Comparison of ENCODE assay signal across 19 cellular contexts in genomic region chr16:88956546-88957455, GRCh38. TPM values are rescaled to one million over a fixed set of nuclear protein-coding genes. Genes with fewer than 3 reads are reported as not detected.
DNase-seq lines count a peak whose midpoint lies in the region; ATAC-seq lines count a peak whose summit lies in the region.
"Had no signal": no experiment of that assay in that cellular context is flagged by ENCODE, and none has a peak within 500 bp of the region (broad histone marks: within the 10 kb centered on the region; RNA-seq: fewer than 3 reads in every experiment).

No MANE protein-coding gene starts in this region.

- no peak overlapping the region for H3K27ac Mint-ChIP-seq in immature natural killer cell

- peak overlapping the region in 1 of 5 donors; percentile 17 for H3K4me3 Mint-ChIP-seq in immature natural killer cell

- H3K36me3 ChIP-seq in SJCRH30: peaks cover 5% of the 10 kb centered on the region; the same call in 1 of the 2 replicates
- H3K36me3 ChIP-seq: colonic mucosa had no signal

- no peak overlapping the region for H3K27ac ChIP-seq in SJCRH30
- H3K27ac ChIP-seq: 22Rv1, colonic mucosa, epithelial cell of prostate had no signal

- peaks cover 0 to 2% (median 0%) of the 10 kb centered on the region in 6 donors for H3K9me3 Mint-ChIP-seq in immature natural killer cell
- H3K9me3 Mint-ChIP-seq: CD4-positive, alpha-beta memory T cell; T-helper 1 cell treated with Interleukin-12 subunit alpha and Interleukin-12 subunit beta and Interleukin-4 antibody, amounts not matched to agents 30 μg/mL and 1 μg/mL, for 36 hours had no signal

- no peak for ATAC-seq in HG03196 (IDR thresholded peaks at IDR 0.05; ENCODE audit: unreplicated experiment)

- H3K9me3 ChIP-seq in mononuclear cell (ENCODE audit: low read depth, low read length) (no peaks in the 10 kb centered on the region), SJCRH30 (replicated peaks) (peaks cover 2% of the 10 kb centered on the region; the same call in 1 of the 2 replicates)
- H3K9me3 ChIP-seq: colonic mucosa had no signal

- H3K27me3 ChIP-seq in mononuclear cell (ENCODE audit: insufficient read depth, low read length) (no peaks in the 10 kb centered on the region), SJCRH30 (no peaks in the 10 kb centered on the region)
- H3K27me3 ChIP-seq: colonic mucosa had no signal

- H3K4me3 ChIP-seq in mononuclear cell (ENCODE audit: low read length): peak overlapping the region; percentile 2
- no peak overlapping the region for H3K4me3 ChIP-seq in SJCRH30
- H3K4me3 ChIP-seq: colonic mucosa, smooth muscle cell had no signal

- H3K27me3 Mint-ChIP-seq in immature natural killer cell (ENCODE audit: low read depth in 3 of 3): peaks cover 7 to 13% (median 8%) of the 10 kb centered on the region in 3 donors

- peaks cover 12 to 13% of the 10 kb centered on the region in 2 donors for H3K4me1 Mint-ChIP-seq in immature natural killer cell

- peak; percentile 13 for DNase-seq in NCI-H1092 treated with DMSO at 0.1 percent for 48 hours (lab: John Stamatoyannopoulos, UW)
- DNase-seq in NCI-H1092 (lab: John Stamatoyannopoulos, UW): no peak
- peak; percentile 46 for DNase-seq in COLO668 (lab: John Stamatoyannopoulos, UW; ENCODE audit: unreplicated experiment)
- peak; percentile 5 for DNase-seq in NCI-H69 (lab: John Stamatoyannopoulos, UW)
- no peak for DNase-seq in immature natural killer cell
- no peak for DNase-seq in SJCRH30
- DNase-seq: activated T-cell treated with anti-CD3 and anti-CD28 coated beads, Interleukin-2, amount 50 U/mL, for 48 hours; anterior cingulate cortex; CD4-positive, alpha-beta memory T cell; colonic mucosa had no signal

- peaks cover 40% of the 10 kb centered on the region for H3K4me1 ChIP-seq in mononuclear cell (ENCODE audit: insufficient read depth, low read length)
- no peaks in the 10 kb centered on the region for H3K4me1 ChIP-seq in SJCRH30
- H3K4me1 ChIP-seq: colonic mucosa had no signal

- peaks cover 0 to 3% (median 0%) of the 10 kb centered on the region in 3 donors for H3K36me3 Mint-ChIP-seq in immature natural killer cell

RNA-seq across cellular contexts. Expression of gene CBFA2T3, which starts 20.2 kb away (rescaled TPM):
- total RNA-seq in mononuclear cell: 1.3 TPM
- under 1 TPM in 2 of 3 donors, not detected in 1; 0.49 to 0.76 TPM for polyA plus RNA-seq in immature natural killer cell
- 1.8 and 3.5 TPM in 2 replicates for total RNA-seq in SJCRH30 (2014; rRNA removed; shearing (Covaris generic))
- total RNA-seq: H4, NCI-H460, osteocyte, smooth muscle cell had no signal

Comparison
In these comparisons a context has a peak if more than half of its experiments do, and no peak if none do; other contexts are left out.
1. DNase-seq: peak in NCI-H1092 treated with DMSO at 0.1 percent for 48 hours (single experiment), COLO668 (single experiment) and NCI-H69 (single experiment); none in NCI-H1092 (single experiment), immature natural killer cell (0 of 3) and SJCRH30 (0 of 2).